In the genomic region with DNA sequence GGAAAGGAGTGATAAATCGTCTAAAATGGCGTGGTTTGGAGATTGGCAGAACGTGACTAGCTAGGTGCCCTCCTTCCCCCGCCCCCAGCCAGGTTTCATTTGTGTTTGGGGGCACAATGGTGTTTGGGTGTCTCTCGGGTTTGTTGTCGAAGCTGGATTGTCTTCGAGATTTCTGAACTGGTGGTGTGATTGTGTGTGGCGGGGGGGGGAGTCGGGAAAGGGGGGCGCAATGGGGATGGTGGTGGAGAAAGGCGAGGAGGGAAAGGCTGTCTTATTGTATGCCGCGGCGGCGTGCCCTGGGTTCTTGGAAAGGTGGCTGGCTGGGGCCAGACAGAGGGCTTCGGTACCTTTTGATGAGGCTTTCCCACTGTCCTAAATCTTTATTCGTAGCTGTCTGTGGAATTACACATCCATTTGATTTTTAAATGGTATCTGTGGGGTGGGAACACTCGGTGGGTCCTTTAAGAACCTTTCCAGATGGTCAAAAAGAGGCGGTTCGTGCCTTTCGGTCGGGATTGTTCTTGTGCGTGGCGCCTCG, we compare ENCODE assay signal across 8 cellular contexts. TPM values are rescaled to one million over a fixed set of nuclear protein-coding genes. Genes with fewer than 3 reads are reported as not detected.
DNase-seq lines count a peak whose midpoint lies in the region; ATAC-seq lines count a peak whose summit lies in the region.

No MANE protein-coding gene starts in this region.

- peak overlapping the region; percentile 64 to 98 (median 93) for H3K4me2 ChIP-seq in BLaER1 treated with 17β-estradiol and CSF1 and Interleukin-3, amounts not matched to agents 10 nM and 100 nM

- peaks cover 6 to 93% (median 81%) of the 10 kb centered on the region in 11 experiments; a peak in 21 of 22 replicates for H3K27me3 ChIP-seq in BLaER1 treated with 17β-estradiol and CSF1 and Interleukin-3, amounts not matched to agents 10 nM and 100 nM

- H3K4me3 ChIP-seq in BLaER1 treated with 17β-estradiol and CSF1 and Interleukin-3, amounts not matched to agents 10 nM and 100 nM, result peak overlapping the region; percentile 66 to 87 (median 78)

- intact Hi-C loops in left colon (cut with DNase I, micrococcal nuclease), result loop anchor here in 1 of 2 donors (5.0 kb wide), 1 partner anchor 446 kb away; no protein-coding TSS in a partner anchor

- H3K9ac ChIP-seq in BLaER1 treated with 17β-estradiol and CSF1 and Interleukin-3, amounts not matched to agents 10 nM and 100 nM, result peak overlapping the region; percentile 90 to 98 (median 93)

- peaks cover 0 to 29% (median 10%) of the 10 kb centered on the region in 11 experiments; a peak in 15 of 22 replicates for H3K9me3 ChIP-seq in BLaER1 treated with 17β-estradiol and CSF1 and Interleukin-3, amounts not matched to agents 10 nM and 100 nM (replicated peaks in 1 of 11)

- peaks cover 0 to 35% (median 0%) of the 10 kb centered on the region in 11 experiments; a peak in 6 of 22 replicates for H3K36me3 ChIP-seq in BLaER1 treated with 17β-estradiol and CSF1 and Interleukin-3, amounts not matched to agents 10 nM and 100 nM

- peaks cover 15 to 42% (median 28%) of the 10 kb centered on the region in 11 experiments; a peak in 19 of 22 replicates for H4K20me1 ChIP-seq in BLaER1 treated with 17β-estradiol and CSF1 and Interleukin-3, amounts not matched to agents 10 nM and 100 nM

- H3K27ac ChIP-seq in BLaER1 treated with 17β-estradiol and CSF1 and Interleukin-3, amounts not matched to agents 10 nM and 100 nM, result peak overlapping the region; percentile 89 to 97 (median 94)

- DNase-seq in H4 (ENCODE audit: low spot score) (peak; percentile 8), NOMO-1 (lab: John Stamatoyannopoulos, UW; ENCODE audit: unreplicated experiment in 2 of 2) (peak; percentile 31 to 42), cerebellar cortex (ENCODE audit: low spot score) (peak; percentile 52), left colon (peak; percentile 54 to 62), superior temporal gyrus (ENCODE audit: extremely low spot score) (peak; percentile 38), AML-193 (lab: John Stamatoyannopoulos, UW) (no peak)

- ATAC-seq in left colon (peak; percentile 11), HG03280 (IDR thresholded peaks at IDR 0.05; ENCODE audit: unreplicated experiment) (no peak)

- peaks cover 15 to 50% (median 33%) of the 10 kb centered on the region in 10 experiments; a peak in 19 of 20 replicates for H3K4me1 ChIP-seq in BLaER1 treated with 17β-estradiol and CSF1 and Interleukin-3, amounts not matched to agents 10 nM and 100 nM

RNA-seq across cellular contexts. Expression of a gene that starts 1.0 kb away (rescaled TPM):
- 46.5 and 52.2 TPM in 2 replicates for total RNA-seq in H4 (2014; rRNA removed; shearing (Covaris generic))
- 100 to 1,000 TPM; 142 to 223 TPM for total RNA-seq in left colon

Comparison
In these comparisons a context has a peak if more than half of its experiments do, and no peak if none do; other contexts are left out.
1. DNase-seq: peak in H4 (single experiment), NOMO-1 (2 of 2), cerebellar cortex (single experiment), left colon (2 of 2) and superior temporal gyrus (single experiment); none in AML-193 (0 of 2).